In the genomic region with DNA sequence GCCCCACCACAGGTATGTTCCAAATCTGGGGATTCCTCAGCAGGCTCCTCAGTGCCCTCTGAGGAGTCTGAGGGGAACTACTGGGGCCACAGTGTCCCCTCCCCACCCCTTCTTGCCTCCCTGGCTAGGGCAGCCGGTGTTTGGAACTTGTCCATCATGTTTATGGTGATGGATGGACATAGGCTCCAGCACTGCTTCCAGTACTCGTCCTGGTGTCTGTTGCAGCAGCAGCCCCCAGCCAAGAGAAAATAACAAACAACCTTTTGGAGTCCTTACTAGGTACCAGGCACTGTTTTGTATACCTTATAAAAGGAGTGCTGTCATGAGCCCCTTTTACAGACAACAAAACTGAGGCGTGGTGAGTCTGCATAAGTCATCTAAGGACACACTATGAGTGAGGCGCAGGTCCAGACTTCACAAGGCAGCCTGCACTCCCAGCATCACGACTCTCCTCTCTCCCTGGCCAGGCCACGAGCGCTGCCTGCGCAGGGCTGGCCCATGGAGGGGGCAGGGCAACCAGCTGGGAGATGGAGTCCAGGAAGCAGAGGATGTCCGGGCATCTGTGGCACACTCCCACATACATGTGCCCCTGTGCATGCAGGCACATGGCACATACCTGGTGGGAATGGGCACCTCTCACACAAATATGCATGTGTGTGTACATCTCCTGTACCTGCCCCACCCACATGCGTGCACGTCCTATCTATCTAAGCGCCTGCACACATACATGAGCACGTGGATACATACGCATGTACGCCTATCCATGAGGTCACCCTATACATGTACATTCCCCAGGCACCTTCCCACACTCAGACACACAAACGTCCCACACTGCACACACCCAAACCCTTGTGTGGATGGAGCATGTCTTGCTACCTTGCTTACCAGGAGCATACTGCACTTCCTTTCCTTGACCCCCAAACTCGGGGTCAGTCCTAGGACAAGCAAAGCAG, we compare ENCODE assay signal across 1 cellular context.
TF ChIP-seq lines count a peak whose summit lies in the region.

No MANE protein-coding gene starts in this region.

TF ChIP-seq in H1, 55 proteins besides CTCF, POLR2A, EP300 and RAD21:
- TF ChIP-seq JUN (IDR thresholded peaks at IDR 0.05; ENCODE audit: low read depth, low read length) = no peak
- TF ChIP-seq, protein P1, sequence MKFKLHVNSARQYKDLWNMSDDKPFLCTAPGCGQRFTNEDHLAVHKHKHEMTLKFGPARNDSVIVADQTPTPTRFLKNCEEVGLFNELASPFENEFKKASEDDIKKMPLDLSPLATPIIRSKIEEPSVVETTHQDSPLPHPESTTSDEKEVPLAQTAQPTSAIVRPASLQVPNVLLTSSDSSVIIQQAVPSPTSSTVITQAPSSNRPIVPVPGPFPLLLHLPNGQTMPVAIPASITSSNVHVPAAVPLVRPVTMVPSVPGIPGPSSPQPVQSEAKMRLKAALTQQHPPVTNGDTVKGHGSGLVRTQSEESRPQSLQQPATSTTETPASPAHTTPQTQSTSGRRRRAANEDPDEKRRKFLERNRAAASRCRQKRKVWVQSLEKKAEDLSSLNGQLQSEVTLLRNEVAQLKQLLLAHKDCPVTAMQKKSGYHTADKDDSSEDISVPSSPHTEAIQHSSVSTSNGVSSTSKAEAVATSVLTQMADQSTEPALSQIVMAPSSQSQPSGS (IDR thresholded peaks at IDR 0.05; ENCODE audit: low read length) = no peak
- no peak for TF ChIP-seq ZNF274 (IDR thresholded peaks at IDR 0.05; ENCODE audit: borderline replicate concordance, extremely low read depth, low read length)
- TF ChIP-seq, protein P2, sequence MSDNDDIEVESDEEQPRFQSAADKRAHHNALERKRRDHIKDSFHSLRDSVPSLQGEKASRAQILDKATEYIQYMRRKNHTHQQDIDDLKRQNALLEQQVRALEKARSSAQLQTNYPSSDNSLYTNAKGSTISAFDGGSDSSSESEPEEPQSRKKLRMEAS (IDR thresholded peaks at IDR 0.05) = no peak
- no peak for TF ChIP-seq HDAC6 (IDR thresholded peaks at IDR 0.05; ENCODE audit: low read depth, low read length)
- TF ChIP-seq KDM4A (IDR thresholded peaks at IDR 0.05; ENCODE audit: low read depth, low read length, severe bottlenecking) = no peak
- TF ChIP-seq CTBP2 (IDR thresholded peaks at IDR 0.05; ENCODE audit: borderline replicate concordance, insufficient read depth, insufficient read length, low read length) = no peak
- no peak for TF ChIP-seq ASH2L (IDR thresholded peaks at IDR 0.05; ENCODE audit: low read length)
- no peak for TF ChIP-seq BACH1 (IDR thresholded peaks at IDR 0.05; ENCODE audit: low read length)
- TF ChIP-seq GABPA (IDR thresholded peaks at IDR 0.05; ENCODE audit: borderline replicate concordance, insufficient read depth, low read length) = no peak
- TF ChIP-seq KDM5A (IDR thresholded peaks at IDR 0.05; ENCODE audit: low read length) = no peak
- no peak for TF ChIP-seq KDM1A (IDR thresholded peaks at IDR 0.05; ENCODE audit: borderline replicate concordance, low read length)
- TF ChIP-seq TEAD4 (IDR thresholded peaks at IDR 0.05; ENCODE audit: low read depth, low read length) = no peak
